ENCODE assay signal across 21 cellular contexts in the genomic region with DNA sequence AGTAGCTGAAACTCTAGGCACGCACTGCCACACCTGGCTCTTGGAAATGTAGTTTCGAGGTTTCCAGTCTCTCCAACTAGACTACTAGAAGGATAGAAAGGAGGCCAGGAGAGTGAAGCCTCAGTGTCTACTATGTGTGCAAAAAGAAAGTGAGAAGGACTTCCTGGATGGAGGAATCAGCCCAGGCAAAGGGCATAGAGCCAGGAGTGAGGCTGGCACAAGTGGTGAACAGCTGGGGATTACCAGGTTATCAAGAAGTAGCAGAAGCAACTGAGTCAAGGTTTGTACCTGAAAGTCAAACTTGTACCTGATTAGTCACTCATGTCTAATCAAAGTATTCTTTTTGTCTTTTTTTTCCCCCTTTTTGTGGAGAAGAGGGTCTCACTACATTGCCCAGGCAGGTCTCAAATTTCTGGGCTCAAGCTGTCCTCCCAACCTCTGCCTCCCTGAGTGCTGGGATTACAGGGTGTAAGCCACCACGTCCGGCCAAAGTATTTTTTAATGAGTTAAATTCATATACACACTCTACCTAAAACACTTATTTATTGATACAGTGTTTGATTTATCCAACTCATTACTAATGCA.
"Had no signal": no experiment of that assay in that cellular context is flagged by ENCODE, and none has a peak within 500 bp of the region (broad histone marks: within the 10 kb centered on the region; RNA-seq: fewer than 3 reads in every experiment).

No MANE protein-coding gene starts in this region.

- H3K4me3 ChIP-seq: K562 had no signal

- ATAC-seq: activated CD8-positive, alpha-beta T cell treated with anti-CD3 and anti-CD28 coated beads, Interleukin-2, amount 10 ng/mL, durations not matched to agents 7 days and 5 days; K562; PC-3 had no signal

- H3K36me3 ChIP-seq: brain microvascular endothelial cell had no signal

- H3K27ac ChIP-seq: brain microvascular endothelial cell had no signal

- DNase-seq: activated CD4-positive, alpha-beta T cell treated with anti-CD3 and anti-CD28 coated beads for 48 hours; activated CD4-positive, alpha-beta T cell treated with anti-CD3 and anti-CD28 coated beads, Interleukin-2, amount 50 U/mL, for 4 hours; activated CD4-positive, CD25-positive, alpha-beta regulatory T cell treated with anti-CD3 and anti-CD28 coated beads, Interleukin-2, amount 50 U/mL, for 72 hours; activated CD8-positive, alpha-beta memory T cell treated with anti-CD3 and anti-CD28 coated beads, Interleukin-2, amount 50 U/mL, for 48 hours; activated CD8-positive, alpha-beta T cell treated with anti-CD3 and anti-CD28 coated beads, Interleukin-2, amount 10 ng/mL, durations not matched to agents 7 days and 5 days; activated effector memory CD4-positive, alpha-beta T cell treated with Interleukin-2 at 50 U/mL for 16 hours; activated naive CD4-positive, alpha-beta T cell; activated T-cell treated with anti-CD3 and anti-CD28 coated beads, Interleukin-2, amount 50 U/mL, for 1 hour; amygdala; brain microvascular endothelial cell; Karpas-422; MM.1S; NCI-H1105; NCI-H1436; NCI-H1694 treated with DMSO at 0.1 percent for 48 hours; NCI-H2081; NCI-H510A treated with DMSO at 0.1 percent for 48 hours; NCI-H69; PC-3; SHP77 treated with DMSO at 0.1 percent for 48 hours had no signal

- H3K27me3 ChIP-seq: brain microvascular endothelial cell had no signal
